Comparison of ENCODE assay signal across 33 cellular contexts in genomic region chr1:58211857-58212256, GRCh38.
"Had no signal": no experiment of that assay in that cellular context is flagged by ENCODE, and none has a peak within 500 bp of the region (broad histone marks: within the 10 kb centered on the region; RNA-seq: fewer than 3 reads in every experiment).

No MANE protein-coding gene starts in this region.

- H3K27me3 ChIP-seq: MG63, Peyer's patch, SJSA1 had no signal

- H3K9ac ChIP-seq: KMS-11, SK-N-SH had no signal

- H3K4me1 ChIP-seq: Peyer's patch, SJSA1 had no signal

- H3K4me3 ChIP-seq: MG63, Peyer's patch, SJSA1 had no signal

- H3K9me2 ChIP-seq: SK-N-SH had no signal

- H3K9me3 Mint-ChIP-seq: T-helper 1 cell treated with Interleukin-12 subunit alpha and Interleukin-12 subunit beta and Interleukin-4 antibody, amounts not matched to agents 30 μg/mL and 1 μg/mL, for 36 hours had no signal

- H3K4me2 ChIP-seq: KMS-11, SK-N-SH had no signal

- H3K4me3 Mint-ChIP-seq: T-helper 1 cell treated with Interleukin-12 subunit alpha and Interleukin-12 subunit beta and Interleukin-4 antibody, amounts not matched to agents 30 μg/mL and 1 μg/mL, for 36 hours had no signal

- DNase-seq: Kasumi-1; KBM-7; MG63; NCI-H1048; NCI-H1092 treated with DMSO at 0.1 percent for 48 hours; NCI-H1105 treated with DMSO at 0.1 percent for 48 hours; NCI-H1436; NCI-H1694; NCI-H187; NCI-H1930; NCI-H2029 treated with DMSO at 0.1 percent for 48 hours; NCI-H2081 treated with DMSO at 0.1 percent for 48 hours; NCI-H2107; NCI-H2171; NCI-H226; NCI-H446 treated with DMSO at 0.1 percent for 48 hours; NCI-H510A; NCI-H524; NCI-H526; NCI-H774; NK-92 treated with Interleukin-12 subunit alpha and Interleukin-12 subunit beta, amount 100 ng/mL, for 24 hours; OCI-M1; PC-3; Peyer's patch; Right ventricle myocardium superior; RPMI8226; SHP77 treated with DMSO at 0.1 percent for 48 hours; SK-N-SH; SW 1271; T-helper 1 cell had no signal

- H3K36me3 ChIP-seq: MG63, Peyer's patch, SJSA1 had no signal

- H3K9me3 ChIP-seq: MG63, Peyer's patch, SJSA1, SK-N-SH had no signal

- H3K27ac ChIP-seq: KMS-11, Peyer's patch, SJSA1 had no signal

- H3K27ac Mint-ChIP-seq: T-helper 1 cell treated with Interleukin-12 subunit alpha and Interleukin-12 subunit beta and Interleukin-4 antibody, amounts not matched to agents 30 μg/mL and 1 μg/mL, for 36 hours had no signal
